1 cellular context compared by ENCODE assay signal in the genomic region with DNA sequence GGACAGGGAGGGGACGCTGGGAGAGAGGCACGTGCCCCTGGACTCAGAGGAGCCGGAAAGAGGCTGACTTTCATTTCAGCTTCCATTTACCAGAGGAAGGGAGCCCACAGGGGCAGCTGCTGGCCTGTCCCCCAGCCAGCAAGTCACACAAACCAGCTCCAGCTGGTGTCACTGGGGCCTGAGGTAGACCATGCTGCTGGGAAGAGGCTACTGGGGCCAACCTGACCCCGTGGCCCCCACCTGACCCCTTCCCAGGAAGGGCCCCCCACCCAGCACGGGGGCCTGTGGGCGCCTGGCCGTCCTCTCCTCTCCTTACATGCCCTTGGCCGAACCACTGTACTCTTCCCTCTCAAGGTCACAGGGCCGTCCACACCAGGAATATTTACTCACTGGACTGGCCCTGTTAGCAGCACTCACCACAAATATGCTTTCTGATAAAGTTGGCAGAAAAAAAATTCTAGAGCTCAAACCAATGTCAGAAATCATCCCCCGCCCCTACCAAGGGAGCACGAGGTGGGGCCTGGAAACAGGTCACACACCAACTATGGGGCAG.
TF ChIP-seq lines count a peak whose summit lies in the region.

No MANE protein-coding gene starts in this region.

TF ChIP-seq in HepG2, 621 proteins besides CTCF, POLR2A, EP300 and RAD21 (continued from another document and continues in another):
- TF ChIP-seq, protein P1, sequence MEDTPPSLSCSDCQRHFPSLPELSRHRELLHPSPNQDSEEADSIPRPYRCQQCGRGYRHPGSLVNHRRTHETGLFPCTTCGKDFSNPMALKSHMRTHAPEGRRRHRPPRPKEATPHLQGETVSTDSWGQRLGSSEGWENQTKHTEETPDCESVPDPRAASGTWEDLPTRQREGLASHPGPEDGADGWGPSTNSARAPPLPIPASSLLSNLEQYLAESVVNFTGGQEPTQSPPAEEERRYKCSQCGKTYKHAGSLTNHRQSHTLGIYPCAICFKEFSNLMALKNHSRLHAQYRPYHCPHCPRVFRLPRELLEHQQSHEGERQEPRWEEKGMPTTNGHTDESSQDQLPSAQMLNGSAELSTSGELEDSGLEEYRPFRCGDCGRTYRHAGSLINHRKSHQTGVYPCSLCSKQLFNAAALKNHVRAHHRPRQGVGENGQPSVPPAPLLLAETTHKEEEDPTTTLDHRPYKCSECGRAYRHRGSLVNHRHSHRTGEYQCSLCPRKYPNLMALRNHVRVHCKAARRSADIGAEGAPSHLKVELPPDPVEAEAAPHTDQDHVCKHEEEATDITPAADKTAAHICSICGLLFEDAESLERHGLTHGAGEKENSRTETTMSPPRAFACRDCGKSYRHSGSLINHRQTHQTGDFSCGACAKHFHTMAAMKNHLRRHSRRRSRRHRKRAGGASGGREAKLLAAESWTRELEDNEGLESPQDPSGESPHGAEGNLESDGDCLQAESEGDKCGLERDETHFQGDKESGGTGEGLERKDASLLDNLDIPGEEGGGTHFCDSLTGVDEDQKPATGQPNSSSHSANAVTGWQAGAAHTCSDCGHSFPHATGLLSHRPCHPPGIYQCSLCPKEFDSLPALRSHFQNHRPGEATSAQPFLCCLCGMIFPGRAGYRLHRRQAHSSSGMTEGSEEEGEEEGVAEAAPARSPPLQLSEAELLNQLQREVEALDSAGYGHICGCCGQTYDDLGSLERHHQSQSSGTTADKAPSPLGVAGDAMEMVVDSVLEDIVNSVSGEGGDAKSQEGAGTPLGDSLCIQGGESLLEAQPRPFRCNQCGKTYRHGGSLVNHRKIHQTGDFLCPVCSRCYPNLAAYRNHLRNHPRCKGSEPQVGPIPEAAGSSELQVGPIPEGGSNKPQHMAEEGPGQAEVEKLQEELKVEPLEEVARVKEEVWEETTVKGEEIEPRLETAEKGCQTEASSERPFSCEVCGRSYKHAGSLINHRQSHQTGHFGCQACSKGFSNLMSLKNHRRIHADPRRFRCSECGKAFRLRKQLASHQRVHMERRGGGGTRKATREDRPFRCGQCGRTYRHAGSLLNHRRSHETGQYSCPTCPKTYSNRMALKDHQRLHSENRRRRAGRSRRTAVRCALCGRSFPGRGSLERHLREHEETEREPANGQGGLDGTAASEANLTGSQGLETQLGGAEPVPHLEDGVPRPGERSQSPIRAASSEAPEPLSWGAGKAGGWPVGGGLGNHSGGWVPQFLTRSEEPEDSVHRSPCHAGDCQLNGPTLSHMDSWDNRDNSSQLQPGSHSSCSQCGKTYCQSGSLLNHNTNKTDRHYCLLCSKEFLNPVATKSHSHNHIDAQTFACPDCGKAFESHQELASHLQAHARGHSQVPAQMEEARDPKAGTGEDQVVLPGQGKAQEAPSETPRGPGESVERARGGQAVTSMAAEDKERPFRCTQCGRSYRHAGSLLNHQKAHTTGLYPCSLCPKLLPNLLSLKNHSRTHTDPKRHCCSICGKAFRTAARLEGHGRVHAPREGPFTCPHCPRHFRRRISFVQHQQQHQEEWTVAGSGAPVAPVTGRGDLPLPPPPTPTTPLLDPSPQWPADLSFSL (CRISPR knock-in tag; IDR thresholded peaks at IDR 0.05): no peak
- no peak for TF ChIP-seq STAT6 (CRISPR knock-in tag; IDR thresholded peaks at IDR 0.05; ENCODE audit: borderline replicate concordance)
- no peak for TF ChIP-seq DNMT1 (CRISPR knock-in tag; IDR thresholded peaks at IDR 0.05)
- peak; percentile 99 for TF ChIP-seq BCL6 (CRISPR knock-in tag; IDR thresholded peaks at IDR 0.05)
- peak; percentile 51 for TF ChIP-seq ELF1 (CRISPR knock-in tag; IDR thresholded peaks at IDR 0.05)
- TF ChIP-seq MLX (CRISPR knock-in tag; IDR thresholded peaks at IDR 0.05): peak; percentile 25; the same call in 1 of the 2 replicates
- no peak; the same call in 1 of the 2 replicates for TF ChIP-seq MAF1 (CRISPR knock-in tag; IDR thresholded peaks at IDR 0.05; ENCODE audit: borderline replicate concordance)
- TF ChIP-seq SMARCC2 (IDR thresholded peaks at IDR 0.05): no peak
- TF ChIP-seq U2AF1 (optimal IDR thresholded peaks at IDR 0.05; ENCODE audit: low read depth, low read length): no peak
- no peak for TF ChIP-seq ZNF678 (CRISPR knock-in tag; IDR thresholded peaks at IDR 0.05)
- no peak for TF ChIP-seq ZNF329 (CRISPR knock-in tag; IDR thresholded peaks at IDR 0.05; ENCODE audit: low read depth)
- TF ChIP-seq CCAR2 (optimal IDR thresholded peaks at IDR 0.05; ENCODE audit: low read depth, low read length): no peak
- no peak for TF ChIP-seq HNRNPUL1 (IDR thresholded peaks at IDR 0.05; ENCODE audit: low read depth, low read length)
- TF ChIP-seq TIGD3 (CRISPR knock-in tag; IDR thresholded peaks at IDR 0.05; ENCODE audit: borderline replicate concordance): no peak
- TF ChIP-seq REST (IDR thresholded peaks at IDR 0.05; ENCODE audit: borderline replicate concordance in 1 of 2, low read depth in 1 of 2, low read length in 2 of 2): no peak
- no peak for TF ChIP-seq SRSF4 (IDR thresholded peaks at IDR 0.05; ENCODE audit: low read depth, low read length, poor library complexity, severe bottlenecking)
- no peak for TF ChIP-seq ZNF446 (CRISPR knock-in tag; IDR thresholded peaks at IDR 0.05)
- TF ChIP-seq ZFP41 (CRISPR knock-in tag; IDR thresholded peaks at IDR 0.05; ENCODE audit: borderline replicate concordance): no peak
- TF ChIP-seq ZFP36 (IDR thresholded peaks at IDR 0.05; ENCODE audit: borderline replicate concordance, low read depth, low read length, partially characterized antibody): no peak
- peak; percentile 64; the same call in 1 of the 2 replicates for TF ChIP-seq ERF (CRISPR knock-in tag; IDR thresholded peaks at IDR 0.05)
- TF ChIP-seq, protein P2, sequence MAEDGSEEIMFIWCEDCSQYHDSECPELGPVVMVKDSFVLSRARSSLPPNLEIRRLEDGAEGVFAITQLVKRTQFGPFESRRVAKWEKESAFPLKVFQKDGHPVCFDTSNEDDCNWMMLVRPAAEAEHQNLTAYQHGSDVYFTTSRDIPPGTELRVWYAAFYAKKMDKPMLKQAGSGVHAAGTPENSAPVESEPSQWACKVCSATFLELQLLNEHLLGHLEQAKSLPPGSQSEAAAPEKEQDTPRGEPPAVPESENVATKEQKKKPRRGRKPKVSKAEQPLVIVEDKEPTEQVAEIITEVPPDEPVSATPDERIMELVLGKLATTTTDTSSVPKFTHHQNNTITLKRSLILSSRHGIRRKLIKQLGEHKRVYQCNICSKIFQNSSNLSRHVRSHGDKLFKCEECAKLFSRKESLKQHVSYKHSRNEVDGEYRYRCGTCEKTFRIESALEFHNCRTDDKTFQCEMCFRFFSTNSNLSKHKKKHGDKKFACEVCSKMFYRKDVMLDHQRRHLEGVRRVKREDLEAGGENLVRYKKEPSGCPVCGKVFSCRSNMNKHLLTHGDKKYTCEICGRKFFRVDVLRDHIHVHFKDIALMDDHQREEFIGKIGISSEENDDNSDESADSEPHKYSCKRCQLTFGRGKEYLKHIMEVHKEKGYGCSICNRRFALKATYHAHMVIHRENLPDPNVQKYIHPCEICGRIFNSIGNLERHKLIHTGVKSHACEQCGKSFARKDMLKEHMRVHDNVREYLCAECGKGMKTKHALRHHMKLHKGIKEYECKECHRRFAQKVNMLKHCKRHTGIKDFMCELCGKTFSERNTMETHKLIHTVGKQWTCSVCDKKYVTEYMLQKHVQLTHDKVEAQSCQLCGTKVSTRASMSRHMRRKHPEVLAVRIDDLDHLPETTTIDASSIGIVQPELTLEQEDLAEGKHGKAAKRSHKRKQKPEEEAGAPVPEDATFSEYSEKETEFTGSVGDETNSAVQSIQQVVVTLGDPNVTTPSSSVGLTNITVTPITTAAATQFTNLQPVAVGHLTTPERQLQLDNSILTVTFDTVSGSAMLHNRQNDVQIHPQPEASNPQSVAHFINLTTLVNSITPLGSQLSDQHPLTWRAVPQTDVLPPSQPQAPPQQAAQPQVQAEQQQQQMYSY (CRISPR knock-in tag; IDR thresholded peaks at IDR 0.05): no peak
- TF ChIP-seq TMF1 (CRISPR knock-in tag; IDR thresholded peaks at IDR 0.05; ENCODE audit: low read depth): peak; percentile 61; the same call in 1 of the 2 replicates
- no peak for TF ChIP-seq ZBTB21 (CRISPR knock-in tag; IDR thresholded peaks at IDR 0.05)
- no peak for TF ChIP-seq CENPX (CRISPR knock-in tag; IDR thresholded peaks at IDR 0.05)
- TF ChIP-seq MTA3 (CRISPR knock-in tag; IDR thresholded peaks at IDR 0.05): no peak
- peak; percentile 51; the same call in 1 of the 2 replicates for TF ChIP-seq ZNF788 (CRISPR knock-in tag; IDR thresholded peaks at IDR 0.05; ENCODE audit: borderline replicate concordance)
- TF ChIP-seq, protein P3, sequence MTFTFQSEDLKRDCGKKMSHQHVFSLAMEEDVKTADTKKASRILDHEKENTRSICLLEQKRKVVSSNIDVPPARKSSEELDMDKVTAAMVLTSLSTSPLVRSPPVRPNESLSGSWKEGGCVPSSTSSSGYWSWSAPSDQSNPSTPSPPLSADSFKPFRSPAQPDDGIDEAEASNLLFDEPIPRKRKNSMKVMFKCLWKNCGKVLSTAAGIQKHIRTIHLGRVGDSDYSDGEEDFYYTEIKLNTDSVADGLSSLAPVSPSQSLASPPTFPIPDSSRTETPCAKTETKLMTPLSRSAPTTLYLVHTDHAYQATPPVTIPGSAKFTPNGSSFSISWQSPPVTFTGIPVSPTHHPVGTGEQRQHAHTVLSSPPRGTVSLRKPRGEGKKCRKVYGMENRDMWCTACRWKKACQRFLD (CRISPR knock-in tag; IDR thresholded peaks at IDR 0.05; ENCODE audit: borderline replicate concordance): no peak
- TF ChIP-seq, protein P4, sequence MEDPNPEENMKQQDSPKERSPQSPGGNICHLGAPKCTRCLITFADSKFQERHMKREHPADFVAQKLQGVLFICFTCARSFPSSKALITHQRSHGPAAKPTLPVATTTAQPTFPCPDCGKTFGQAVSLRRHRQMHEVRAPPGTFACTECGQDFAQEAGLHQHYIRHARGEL (CRISPR knock-in tag; IDR thresholded peaks at IDR 0.05): no peak
- TF ChIP-seq ZNF251 (CRISPR knock-in tag; IDR thresholded peaks at IDR 0.05): no peak
- no peak for TF ChIP-seq ZNF496 (CRISPR knock-in tag; IDR thresholded peaks at IDR 0.05; ENCODE audit: insufficient replicate concordance)
- no peak for TF ChIP-seq ISX (CRISPR knock-in tag; conservative IDR thresholded peaks at IDR 0.05)
